18 cellular contexts compared by ENCODE assay signal in genomic region chr7:43511769-43512515, GRCh38.
A peak's percentile ranks its signal among the peaks of the same experiment; 100 is the strongest.
DNase-seq lines count a peak whose midpoint lies in the region; ATAC-seq, FAIRE-seq and TF ChIP-seq lines count a peak whose summit lies in the region.
"Had no signal": no experiment of that assay in that cellular context is flagged by ENCODE, and none has a peak within 500 bp of the region (broad histone marks: within the 10 kb centered on the region; RNA-seq: fewer than 3 reads in every experiment).

No MANE protein-coding gene starts in this region.

- no peak for TF ChIP-seq CTCF in DND-41 (IDR thresholded peaks at IDR 0.05; ENCODE audit: borderline replicate concordance, extremely low read depth, low read length, poor library complexity, severe bottlenecking)
- TF ChIP-seq CTCF in H1 (IDR thresholded peaks at IDR 0.05; ENCODE audit: control extremely low read depth in 1 of 3, insufficient read depth in 1 of 3, low read depth in 1 of 3, low read length in 3 of 3): no peak
- TF ChIP-seq CTCF in smooth muscle cell (IDR thresholded peaks at IDR 0.05; ENCODE audit: borderline replicate concordance, insufficient read depth, poor library complexity, severe bottlenecking): no peak

- H3K14ac ChIP-seq in H1 (ENCODE audit: insufficient read length): no peak overlapping the region

- no peak for TF ChIP-seq POLR2A in H1 (IDR thresholded peaks at IDR 0.05; ENCODE audit: control extremely low read depth in 1 of 2, low read depth in 2 of 2, low read length in 2 of 2)

- no peaks in the 10 kb centered on the region for H3K36me3 Mint-ChIP-seq in activated CD8-positive, alpha-beta T cell treated with anti-CD3 and anti-CD28 coated beads, Interleukin-2, amount 10 ng/mL, durations not matched to agents 7 days and 5 days (ENCODE audit: low read depth)
- H3K36me3 Mint-ChIP-seq: CD14-positive monocyte; CD4-positive, alpha-beta memory T cell had no signal

- H4K20me1 ChIP-seq in BLaER1 (no peaks in the 10 kb centered on the region), DND-41 (ENCODE audit: insufficient read depth, low read length) (no peaks in the 10 kb centered on the region), H1 (replicated peaks in 1 of 2; ENCODE audit: control insufficient read depth in 1 of 2, insufficient read depth in 2 of 2, low read length in 2 of 2) (no peaks in the 10 kb centered on the region), smooth muscle cell (ENCODE audit: low read depth) (no peaks in the 10 kb centered on the region)

- H3K36me3 ChIP-seq in BLaER1: peaks cover 33% of the 10 kb centered on the region
- H3K36me3 ChIP-seq in DND-41 (ENCODE audit: insufficient read depth, low read length): no peaks in the 10 kb centered on the region
- no peaks in the 10 kb centered on the region for H3K36me3 ChIP-seq in H1 (ENCODE audit: control insufficient read depth in 2 of 4, insufficient read depth in 4 of 4, low read length in 3 of 4)
- H3K36me3 ChIP-seq in smooth muscle cell (ENCODE audit: low read depth): no peaks in the 10 kb centered on the region
- H3K36me3 ChIP-seq: HAP-1 had no signal

- no peak overlapping the region for H3K27ac Mint-ChIP-seq in activated CD8-positive, alpha-beta T cell treated with anti-CD3 and anti-CD28 coated beads, Interleukin-2, amount 10 ng/mL, durations not matched to agents 7 days and 5 days
- H3K27ac Mint-ChIP-seq: B cell; CD4-positive, alpha-beta memory T cell had no signal

- no peak for TF ChIP-seq EP300 in H1 (IDR thresholded peaks at IDR 0.05; ENCODE audit: borderline replicate concordance in 1 of 2, low read depth in 2 of 2, low read length in 2 of 2)

- H3K4me1 Mint-ChIP-seq in activated CD8-positive, alpha-beta T cell treated with anti-CD3 and anti-CD28 coated beads, Interleukin-2, amount 10 ng/mL, durations not matched to agents 7 days and 5 days (ENCODE audit: low read depth): peaks cover 4% of the 10 kb centered on the region
- H3K4me1 Mint-ChIP-seq: B cell; CD4-positive, alpha-beta memory T cell had no signal

- peaks cover 25% of the 10 kb centered on the region for H3K27me3 Mint-ChIP-seq in activated CD8-positive, alpha-beta T cell treated with anti-CD3 and anti-CD28 coated beads, Interleukin-2, amount 10 ng/mL, durations not matched to agents 7 days and 5 days (ENCODE audit: low read depth)

- H4K8ac ChIP-seq in H1 (ENCODE audit: extremely low read depth, insufficient read depth, low read length): no peak overlapping the region

- no peak overlapping the region for H3K56ac ChIP-seq in H1 (replicated peaks; ENCODE audit: insufficient read length, low read depth, low read length)

- H3K23ac ChIP-seq in H1 (ENCODE audit: insufficient read length): no peak overlapping the region

- no peak overlapping the region for H2BK12ac ChIP-seq in H1 (ENCODE audit: low read depth, low read length)

- no peak overlapping the region for H2AK5ac ChIP-seq in H1 (ENCODE audit: low read depth, low read length)

- H3K4me1 ChIP-seq in BLaER1 (peaks cover 35% of the 10 kb centered on the region), DND-41 (ENCODE audit: insufficient read depth, low read length) (peaks cover 93% of the 10 kb centered on the region), H1 (replicated peaks in 1 of 4; ENCODE audit: control insufficient read depth in 3 of 4, insufficient read depth in 4 of 4, low read length in 3 of 4) (peaks cover 0 to 2% (median 1%) of the 10 kb centered on the region in 4 experiments; a peak in 3 of 7 replicates), smooth muscle cell (ENCODE audit: low read depth) (no peaks in the 10 kb centered on the region)
- H3K4me1 ChIP-seq: HAP-1 had no signal

- H3K4me2 ChIP-seq in BLaER1: peak overlapping the region; percentile 51
- H3K4me2 ChIP-seq in DND-41 (ENCODE audit: insufficient read depth, low read length): no peak overlapping the region; the same call in 1 of the 2 replicates
- H3K4me2 ChIP-seq in H1 (ENCODE audit: insufficient read depth in 1 of 2, low read depth in 2 of 2, low read length in 2 of 2): no peak overlapping the region
- H3K4me2 ChIP-seq in smooth muscle cell: no peak overlapping the region

- no peak for TF ChIP-seq RAD21 in H1 (IDR thresholded peaks at IDR 0.05 in 1 of 2, conservative IDR thresholded peaks at IDR 0.05 in 1 of 2; ENCODE audit: low read depth in 2 of 2, low read length in 2 of 2)

- no peak overlapping the region for H4K5ac ChIP-seq in H1 (ENCODE audit: insufficient read length, low read depth, low read length)

- POLR2A ChIA-PET in H1 (lab: Charles Lee; ENCODE audit: partially characterized antibody): no interaction called here
- POLR2A ChIA-PET in activated CD8-positive, alpha-beta T cell treated with anti-CD3 and anti-CD28 coated beads, Interleukin-2, amount 10 ng/mL, durations not matched to agents 7 days and 5 days (lab: Charles Lee): no interaction called here

- WGBS in H1 (ENCODE audit: extremely low coverage in 1 of 2, insufficient coverage in 1 of 2, insufficient read length in 1 of 2, insufficient replicate concordance in 2 of 2, low coverage in 1 of 2, low lambda C conversion rate in 2 of 2, missing lambda C conversion rate in 1 of 2), 2 experiments: 89% methylated on average over 13 of the region's 13 CpGs; no CpG with 5 or more reads in 1 of the 2 experiments
- 94% methylated on average over 13 of the region's 13 CpGs for WGBS in smooth muscle cell (ENCODE audit: low lambda C conversion rate)

- peak overlapping the region; percentile 27; the same call in 1 of the 2 replicates for H2AFZ ChIP-seq in DND-41 (ENCODE audit: low read depth, low read length)
- H2AFZ ChIP-seq in H1 (ENCODE audit: low read length): no peak overlapping the region
- H2AFZ ChIP-seq in smooth muscle cell (ENCODE audit: low read depth): no peak overlapping the region

- peak overlapping the region; percentile 26; the same call in 1 of the 2 replicates for H2BK20ac ChIP-seq in H1 (ENCODE audit: low read length)

- no peak for FAIRE-seq in H1 (lab: Jason Lieb, UNC)

- no peak for ATAC-seq in DND-41 (ENCODE audit: insufficient read depth, low read depth)
- no peak for ATAC-seq in activated CD8-positive, alpha-beta T cell treated with anti-CD3 and anti-CD28 coated beads, Interleukin-2, amount 10 ng/mL, durations not matched to agents 7 days and 5 days

- no peak overlapping the region for H3K4me3 Mint-ChIP-seq in activated CD8-positive, alpha-beta T cell treated with anti-CD3 and anti-CD28 coated beads, Interleukin-2, amount 10 ng/mL, durations not matched to agents 7 days and 5 days
- H3K4me3 Mint-ChIP-seq: B cell; CD14-positive monocyte; CD4-positive, alpha-beta memory T cell had no signal

- H3F3A ChIP-seq in smooth muscle cell (ENCODE audit: low read depth): no peaks in the 10 kb centered on the region

- H3K9me3 ChIP-seq in BLaER1 (no peaks in the 10 kb centered on the region), DND-41 (ENCODE audit: insufficient read depth, low read length, severe bottlenecking) (no peaks in the 10 kb centered on the region), H1 (ENCODE audit: insufficient read depth in 2 of 2, low read depth in 1 of 2, low read length in 1 of 2) (no peaks in the 10 kb centered on the region), smooth muscle cell (replicated peaks; ENCODE audit: low read depth) (no peaks in the 10 kb centered on the region)
- H3K9me3 ChIP-seq: HAP-1 had no signal

- H3K27ac ChIP-seq in BLaER1 (no peak overlapping the region; the same call in 1 of the 2 replicates), DND-41 (ENCODE audit: low read length) (peak overlapping the region; percentile 78), H1 (ENCODE audit: low read depth, low read length) (no peak overlapping the region), smooth muscle cell (ENCODE audit: low read depth) (no peak overlapping the region)
- H3K27ac ChIP-seq: HL-60 had no signal

- H3K27me3 ChIP-seq in BLaER1 (no peaks in the 10 kb centered on the region), DND-41 (ENCODE audit: insufficient read depth, low read length, poor library complexity) (no peaks in the 10 kb centered on the region), H1 (replicated peaks in 1 of 4; ENCODE audit: control insufficient read depth in 3 of 4, extremely low read depth in 1 of 4, insufficient read depth in 3 of 4, low read length in 3 of 4) (no peaks in the 10 kb centered on the region), smooth muscle cell (ENCODE audit: low read depth) (no peaks in the 10 kb centered on the region)

- no peaks in the 10 kb centered on the region for H3K9me3 Mint-ChIP-seq in activated CD8-positive, alpha-beta T cell treated with anti-CD3 and anti-CD28 coated beads, Interleukin-2, amount 10 ng/mL, durations not matched to agents 7 days and 5 days (ENCODE audit: insufficient read depth)
- H3K9me3 Mint-ChIP-seq: CD4-positive, alpha-beta memory T cell had no signal

- H3K4me3 ChIP-seq in BLaER1: no peak overlapping the region
- H3K4me3 ChIP-seq in DND-41 (ENCODE audit: low read depth in 1 of 2, low read length in 2 of 2): no peak overlapping the region
- no peak overlapping the region for H3K4me3 ChIP-seq in H1 (ENCODE audit: extremely low read depth in 1 of 4, insufficient read depth in 2 of 4, low read depth in 3 of 4, low read length in 4 of 4)
- no peak overlapping the region for H3K4me3 ChIP-seq in smooth muscle cell
- H3K4me3 ChIP-seq: HAP-1 had no signal

- no peak overlapping the region for H4K91ac ChIP-seq in H1 (replicated peaks; ENCODE audit: insufficient read length, low read length)

- H2BK5ac ChIP-seq in H1 (ENCODE audit: low read depth, low read length): no peak overlapping the region

- H3K18ac ChIP-seq in H1 (ENCODE audit: extremely low read depth, low read length): no peak overlapping the region

- DNase-seq in DND-41: no peak
- peak; percentile 5 for DNase-seq in OCI-M1 (lab: John Stamatoyannopoulos, UW)
- DNase-seq in H1 (ENCODE audit: low read depth in 1 of 2, low spot score in 2 of 2): no peak
- no peak for DNase-seq in smooth muscle cell (lab: John Stamatoyannopoulos, UW; ENCODE audit: unreplicated experiment)
- no peak for DNase-seq in activated CD8-positive, alpha-beta T cell treated with anti-CD3 and anti-CD28 coated beads, Interleukin-2, amount 10 ng/mL, durations not matched to agents 7 days and 5 days
- no peak for DNase-seq in NCI-H446 treated with DMSO at 0.1 percent for 48 hours (lab: John Stamatoyannopoulos, UW)
- DNase-seq: CD4-positive, alpha-beta memory T cell; DMS153; DMS79; GF-D8; GOT3; IMR-90; KBM-7 had no signal

- no peak overlapping the region for H2BK15ac ChIP-seq in H1 (ENCODE audit: low read length)

- CTCF ChIA-PET in H1 (lab: Charles Lee; ENCODE audit: partially characterized antibody): interaction anchor here (0.6 to 1.8 kb wide), 16 partner anchors 11 to 544 kb away, joined by 3 to 7 read pairs (median 3); no protein-coding TSS in a partner anchor
- CTCF ChIA-PET in activated CD8-positive, alpha-beta T cell treated with anti-CD3 and anti-CD28 coated beads, Interleukin-2, amount 10 ng/mL, durations not matched to agents 7 days and 5 days (lab: Charles Lee): interaction anchor here (1.0 to 2.4 kb wide), 3 partner anchors 8 to 72 kb away, joined by 3 to 11 read pairs (median 3); partner anchors contain the start of gene STK17A

- H3K9ac ChIP-seq in BLaER1: no peak overlapping the region
- peak overlapping the region; percentile 18; the same call in 1 of the 2 replicates for H3K9ac ChIP-seq in DND-41 (ENCODE audit: low read depth, low read length)
- H3K9ac ChIP-seq in H1 (replicated peaks in 1 of 4; ENCODE audit: extremely low read depth in 1 of 4, low read depth in 3 of 4, low read length in 3 of 4): no peak overlapping the region
- H3K9ac ChIP-seq in smooth muscle cell (ENCODE audit: low read depth): no peak overlapping the region

- H3K23me2 ChIP-seq in H1 (ENCODE audit: low read depth, low read length): no peaks in the 10 kb centered on the region

- H3K79me1 ChIP-seq in H1 (ENCODE audit: low read depth, low read length): no peaks in the 10 kb centered on the region

- no peak overlapping the region for H2BK120ac ChIP-seq in H1 (replicated peaks; ENCODE audit: low read depth, low read length)

- H3K79me2 ChIP-seq in DND-41 (ENCODE audit: insufficient read depth, low read length) (no peaks in the 10 kb centered on the region), H1 (ENCODE audit: control insufficient read depth in 1 of 2, insufficient read depth in 2 of 2, low read length in 2 of 2) (no peaks in the 10 kb centered on the region), smooth muscle cell (ENCODE audit: low read depth) (no peaks in the 10 kb centered on the region)

- H3K4ac ChIP-seq in H1 (replicated peaks; ENCODE audit: insufficient read length, low read depth, low read length): no peak overlapping the region
